ENCODE assay signal across 9 cellular contexts in genomic region chr3:20043398-20043797, GRCh38. TPM values are rescaled to one million over a fixed set of nuclear protein-coding genes. Genes with fewer than 3 reads are reported as not detected.
DNase-seq lines count a peak whose midpoint lies in the region; ATAC-seq and TF ChIP-seq lines count a peak whose summit lies in the region.
"Had no signal": no experiment of that assay in that cellular context is flagged by ENCODE, and none has a peak within 500 bp of the region (broad histone marks: within the 10 kb centered on the region; RNA-seq: fewer than 3 reads in every experiment).

No MANE protein-coding gene starts in this region.

- H3K4me1 ChIP-seq in KMS-11 (ENCODE audit: low read depth, poor library complexity, severe bottlenecking) = peaks cover 56% of the 10 kb centered on the region
- H3K4me1 ChIP-seq in foreskin keratinocyte = peaks cover 11% of the 10 kb centered on the region
- peaks cover 44% of the 10 kb centered on the region for H3K4me1 ChIP-seq in psoas muscle

- intact Hi-C loops in psoas muscle (cut with DNase I) = loop anchor here in 1 of 2 donors (5.0 kb wide), 1 partner anchor 39 kb away; no protein-coding TSS in a partner anchor

- H2AFZ ChIP-seq in KMS-11 (ENCODE audit: low read depth) = no peak overlapping the region

- ATAC-seq in GM19372 (IDR thresholded peaks at IDR 0.05; ENCODE audit: low read depth, unreplicated experiment) (peak; percentile 13), foreskin keratinocyte (no peak), psoas muscle (no peak)

- no peaks in the 10 kb centered on the region for H3K27me3 ChIP-seq in KMS-11 (ENCODE audit: insufficient read depth, low read depth)
- no peaks in the 10 kb centered on the region for H3K27me3 ChIP-seq in foreskin keratinocyte
- no peaks in the 10 kb centered on the region for H3K27me3 ChIP-seq in psoas muscle (ENCODE audit: insufficient read depth in 3 of 3, low read length in 2 of 3)

- H3K36me3 ChIP-seq in KMS-11 (ENCODE audit: insufficient read depth) (no peaks in the 10 kb centered on the region), psoas muscle (ENCODE audit: insufficient read depth in 1 of 2, low read depth in 1 of 2) (no peaks in the 10 kb centered on the region)

- no peaks in the 10 kb centered on the region for H4K20me1 ChIP-seq in KMS-11 (ENCODE audit: insufficient read depth)

- H3K4me2 ChIP-seq in KMS-11 = peak overlapping the region; percentile 87

- peaks cover 60% of the 10 kb centered on the region; the same call in 1 of the 2 replicates for H3K79me2 ChIP-seq in KMS-11 (ENCODE audit: insufficient read depth, low read depth)

- DNase-seq in A172 (ENCODE audit: low spot score) = peak; percentile 33
- DNase-seq in activated T-cell treated with anti-CD3 and anti-CD28 coated beads, Interleukin-2, amount 50 U/mL, for 1 hour = peak; percentile 42
- no peak for DNase-seq in foreskin keratinocyte
- peak; percentile 78 to 86 for DNase-seq in psoas muscle
- DNase-seq in ecto neural progenitor cell (ENCODE audit: low spot score) = no peak
- no peak for DNase-seq in retina

- H3K9ac ChIP-seq in KMS-11 = peak overlapping the region; percentile 29; the same call in 1 of the 2 replicates

- H3K9me3 ChIP-seq in psoas muscle = no peaks in the 10 kb centered on the region

- peak overlapping the region; percentile 71 for H3K27ac ChIP-seq in KMS-11
- H3K27ac ChIP-seq in foreskin keratinocyte = peak overlapping the region; percentile 46
- peak overlapping the region; percentile 95 for H3K27ac ChIP-seq in psoas muscle

- 25 to 33% (median 33%) methylated on average over 4 of the region's 4 CpGs for WGBS in psoas muscle, 3 donors

- TF ChIP-seq CTCF in KMS-11 (conservative IDR thresholded peaks at IDR 0.05; ENCODE audit: low read depth, low read length) = no peak
- TF ChIP-seq CTCF in foreskin keratinocyte (conservative IDR thresholded peaks at IDR 0.05) = no peak
- no peak for TF ChIP-seq CTCF in psoas muscle (IDR thresholded peaks at IDR 0.05)

- H3K4me3 ChIP-seq in KMS-11 (IDR thresholded peaks at IDR 0.05; ENCODE audit: insufficient read depth, low read depth, low read length) = peak overlapping the region; percentile 26
- H3K4me3 ChIP-seq in psoas muscle = peak overlapping the region; percentile 53

RNA-seq across cellular contexts. Expression of gene KAT2B, which starts 3.2 kb away (rescaled TPM):
- total RNA-seq in A172 (2014; rRNA removed; shearing (Covaris generic)) = 14.0 and 15.8 TPM in 2 replicates
- total RNA-seq in foreskin keratinocyte (4.5 and 6.9 TPM in 2 replicates), psoas muscle (10 to 100 TPM; 27.8 to 62.2 (median 41.9) TPM)
- polyA plus RNA-seq in foreskin keratinocyte (0.95 and 1.2 TPM in 2 replicates), psoas muscle (10 to 100 TPM; 10.8 to 45.9 (median 18.4) TPM)

RNA-seq across cellular contexts. Expression of gene PP2D1, which starts 31.3 kb away (rescaled TPM):
- not detected in 2 replicates for total RNA-seq in A172 (2014; rRNA removed; shearing (Covaris generic))
- not detected in 2 replicates for total RNA-seq in foreskin keratinocyte
- not detected in 2 replicates for polyA plus RNA-seq in foreskin keratinocyte
- not detected for total RNA-seq in psoas muscle
- not detected for polyA plus RNA-seq in psoas muscle
- polyA plus RNA-seq: adipose tissue had no signal

Comparison
In these comparisons a context has a peak if more than half of its experiments do, and no peak if none do; other contexts are left out.
1. DNase-seq: peak in A172 (single experiment), activated T-cell treated with anti-CD3 and anti-CD28 coated beads, Interleukin-2, amount 50 U/mL, for 1 hour (single experiment) and psoas muscle (2 of 2); none in foreskin keratinocyte (0 of 2), ecto neural progenitor cell (single experiment) and retina (single experiment).
2. Peak in every context shown above with its lines, with median percentiles within 50 percentile points of each other: H3K27ac ChIP-seq.